Comparison of ENCODE assay signal across 20 cellular contexts in genomic region chr5:177163500-177163899, GRCh38. TPM values are rescaled to one million over a fixed set of nuclear protein-coding genes. Genes with fewer than 3 reads are reported as not detected.
DNase-seq lines count a peak whose midpoint lies in the region; ATAC-seq, FAIRE-seq and TF ChIP-seq lines count a peak whose summit lies in the region.
"Had no signal": no experiment of that assay in that cellular context is flagged by ENCODE, and none has a peak within 500 bp of the region (broad histone marks: within the 10 kb centered on the region; RNA-seq: fewer than 3 reads in every experiment).

No MANE protein-coding gene starts in this region.

- in situ Hi-C loops in GM12878 (cut with MboI), result no loop called here

- no peak for TF ChIP-seq POLR2A in GM12878 (IDR thresholded peaks at IDR 0.05; ENCODE audit: low read depth, low read length)
- TF ChIP-seq POLR2A in heart left ventricle (IDR thresholded peaks at IDR 0.05), result no peak

- H3K36me3 Mint-ChIP-seq in activated naive CD8-positive, alpha-beta T cell, result no peaks in the 10 kb centered on the region
- H3K36me3 Mint-ChIP-seq in activated naive CD8-positive, alpha-beta T cell treated with anti-CD3 and anti-CD28 coated beads for 36 hours, result peaks cover 12% of the 10 kb centered on the region

- intact Hi-C loops in GM12878 (cut with micrococcal nuclease; ENCODE audit: unreplicated experiment) (no loop called here), heart left ventricle (cut with DNase I) (no loop called here)

- H3K79me2 ChIP-seq in GM12878 (ENCODE audit: control insufficient read depth, insufficient read depth, low read length), result peaks cover 30% of the 10 kb centered on the region

- no peak overlapping the region for H2AFZ ChIP-seq in GM12878 (ENCODE audit: control insufficient read depth, low read depth, low read length)
- H2AFZ ChIP-seq: GM23248 had no signal

- no peaks in the 10 kb centered on the region for H3K27me3 Mint-ChIP-seq in activated naive CD8-positive, alpha-beta T cell
- no peaks in the 10 kb centered on the region for H3K27me3 Mint-ChIP-seq in activated naive CD8-positive, alpha-beta T cell treated with anti-CD3 and anti-CD28 coated beads for 36 hours
- H3K27me3 Mint-ChIP-seq: B cell had no signal

- 98% methylated on average over 2 of the region's 2 CpGs for WGBS in HUES64
- WGBS in GM12878 (ENCODE audit: insufficient coverage, insufficient replicate concordance, low lambda C conversion rate, missing lambda C conversion rate), result 94% methylated on average over 2 of the region's 2 CpGs
- 95 to 100% (median 97%) methylated on average over 2 of the region's 2 CpGs for WGBS in heart left ventricle, 4 donors

- no peaks in the 10 kb centered on the region for H3K9me3 Mint-ChIP-seq in activated naive CD8-positive, alpha-beta T cell (ENCODE audit: low read depth)
- no peaks in the 10 kb centered on the region for H3K9me3 Mint-ChIP-seq in activated naive CD8-positive, alpha-beta T cell treated with anti-CD3 and anti-CD28 coated beads for 36 hours
- H3K9me3 Mint-ChIP-seq: CD8-positive, alpha-beta T cell; HFFc6 had no signal

- H3K36me3 ChIP-seq in HUES64 (ENCODE audit: insufficient read depth, low read length) (peaks cover 51% of the 10 kb centered on the region), GM12878 (ENCODE audit: control insufficient read depth in 2 of 2, insufficient read depth in 2 of 2, low read length in 1 of 2) (peaks cover 5 to 9% of the 10 kb centered on the region in 2 experiments), heart left ventricle (peaks cover 0 to 59% (median 21%) of the 10 kb centered on the region in 9 donors)

- H3K4me3 Mint-ChIP-seq in activated naive CD8-positive, alpha-beta T cell, result no peak overlapping the region
- H3K4me3 Mint-ChIP-seq in activated naive CD8-positive, alpha-beta T cell treated with anti-CD3 and anti-CD28 coated beads for 36 hours, result no peak overlapping the region
- H3K4me3 Mint-ChIP-seq: B cell; CD8-positive, alpha-beta T cell; HFFc6 had no signal

- H3K9ac ChIP-seq in HUES64 (ENCODE audit: low read depth, low read length) (no peak overlapping the region), GM12878 (ENCODE audit: control insufficient read depth, insufficient read depth, low read length) (no peak overlapping the region)
- H3K9ac ChIP-seq: BLaER1 treated with 17β-estradiol and CSF1 and Interleukin-3, amounts not matched to agents 10 nM and 100 nM; GM23248 had no signal

- POLR2A ChIA-PET in GM12878 (lab: Charles Lee), result interaction anchor here (0.7 kb wide), 1 partner anchor 1637 kb away, joined by 5 read pairs; no protein-coding TSS in a partner anchor

- SMC1A ChIA-PET in GM12878 (lab: Charles Lee; ENCODE audit: uncharacterized antibody, unreplicated experiment), result no interaction called here

- no peak overlapping the region for H3K4me3 ChIP-seq in HUES64 (ENCODE audit: low read length)
- H3K4me3 ChIP-seq in GM12878, result no peak overlapping the region
- H3K4me3 ChIP-seq in heart left ventricle, result no peak overlapping the region
- H3K4me3 ChIP-seq: BLaER1 treated with 17β-estradiol and CSF1 and Interleukin-3, amounts not matched to agents 10 nM and 100 nM; GM23248 had no signal

- TF ChIP-seq CTCF in GM12878 (IDR thresholded peaks at IDR 0.05 in 2 of 3, conservative IDR thresholded peaks at IDR 0.05 in 1 of 3; ENCODE audit: control insufficient read depth in 2 of 3, extremely low read depth in 1 of 3, insufficient read depth in 1 of 3, low read depth in 3 of 3, low read length in 3 of 3) (no peak), heart left ventricle (IDR thresholded peaks at IDR 0.05) (no peak)

- H3K9me3 ChIP-seq in HUES64 (ENCODE audit: insufficient read depth, low read depth, low read length) (no peaks in the 10 kb centered on the region), GM12878 (replicated peaks; ENCODE audit: control insufficient read depth, insufficient read depth, low read length) (no peaks in the 10 kb centered on the region), heart left ventricle (no peaks in the 10 kb centered on the region)

- CTCF ChIA-PET in GM12878 (lab: Yijun Ruan, JAX), result interaction anchor here (0.7 kb wide), 2 partner anchors 27 to 169 kb away, joined by 3 read pairs; no protein-coding TSS in a partner anchor

- DNase-seq in activated naive CD8-positive, alpha-beta T cell treated with anti-CD3 and anti-CD28 coated beads for 36 hours, result no peak
- DNase-seq in GM12878 (ENCODE audit: low read depth, low spot score), result no peak
- no peak for DNase-seq in Kasumi-1 (lab: John Stamatoyannopoulos, UW)
- DNase-seq in RKO (ENCODE audit: low spot score), result no peak
- DNase-seq in heart left ventricle, result no peak
- DNase-seq: Calu3; CD8-positive, alpha-beta T cell; GM23248; HCEC 1CT; HFFc6; IMR-90 had no signal

- RAD21 ChIA-PET in GM12878 (lab: Charles Lee; ENCODE audit: unreplicated experiment), result no interaction called here

- no peaks in the 10 kb centered on the region for H4K20me1 ChIP-seq in GM12878 (ENCODE audit: control insufficient read depth, insufficient read depth)

- TF ChIP-seq RAD21 in GM12878 (IDR thresholded peaks at IDR 0.05; ENCODE audit: insufficient read depth, low read depth, low read length), result no peak

- H3K27ac ChIP-seq in HUES64 (ENCODE audit: low read depth, low read length) (0 out of 2 replicates have a peak overlapping the region, but pooled peaks have one; percentile 13), GM12878 (ENCODE audit: control insufficient read depth, insufficient read depth) (no peak overlapping the region), heart left ventricle (no peak overlapping the region)
- H3K27ac ChIP-seq: BLaER1 treated with 17β-estradiol and CSF1 and Interleukin-3, amounts not matched to agents 10 nM and 100 nM; GM23248; HL-60 had no signal

- H3K4me2 ChIP-seq in GM12878 (ENCODE audit: control insufficient read depth, insufficient read depth), result no peak overlapping the region
- H3K4me2 ChIP-seq: BLaER1 treated with 17β-estradiol and CSF1 and Interleukin-3, amounts not matched to agents 10 nM and 100 nM had no signal

- no peaks in the 10 kb centered on the region for H3K4me1 ChIP-seq in HUES64 (ENCODE audit: insufficient read depth, low read length)
- peaks cover 26% of the 10 kb centered on the region for H3K4me1 ChIP-seq in GM12878 (ENCODE audit: control insufficient read depth, insufficient read depth, low read length)
- peaks cover 0 to 12% (median 0%) of the 10 kb centered on the region in 12 donors for H3K4me1 ChIP-seq in heart left ventricle

- H3K27me3 ChIP-seq in HUES64 (ENCODE audit: insufficient read depth, low read length), result no peaks in the 10 kb centered on the region
- H3K27me3 ChIP-seq in GM12878 (replicated peaks in 1 of 2; ENCODE audit: control insufficient read depth in 2 of 2, insufficient read depth in 2 of 2, low read length in 1 of 2), result no peaks in the 10 kb centered on the region
- no peaks in the 10 kb centered on the region for H3K27me3 ChIP-seq in heart left ventricle
- H3K27me3 ChIP-seq: BLaER1 treated with 17β-estradiol and CSF1 and Interleukin-3, amounts not matched to agents 10 nM and 100 nM had no signal

- BruUV-seq in GM12878 (replicated peaks; lab: Mats Ljungman, UMichigan), result TSS peak; percentile 42

- peak overlapping the region; percentile 50 for H3K27ac Mint-ChIP-seq in activated naive CD8-positive, alpha-beta T cell
- no peak overlapping the region for H3K27ac Mint-ChIP-seq in activated naive CD8-positive, alpha-beta T cell treated with anti-CD3 and anti-CD28 coated beads for 36 hours
- H3K27ac Mint-ChIP-seq: B cell; CD8-positive, alpha-beta T cell; HFFc6 had no signal

- ATAC-seq in GM12878 (no peak), heart left ventricle (no peak)
- ATAC-seq: CD8-positive, alpha-beta T cell had no signal

- FAIRE-seq in GM12878 (lab: Jason Lieb, UNC), result no peak
- FAIRE-seq: G401.6, GM12892, GM18507, H54 had no signal

- no peak for TF ChIP-seq EP300 in GM12878 (IDR thresholded peaks at IDR 0.05; ENCODE audit: borderline replicate concordance in 1 of 2, control insufficient read depth in 1 of 2, low read depth in 2 of 2, low read length in 2 of 2)

- peaks cover 11% of the 10 kb centered on the region for H3K4me1 Mint-ChIP-seq in activated naive CD8-positive, alpha-beta T cell (ENCODE audit: low read depth)
- no peaks in the 10 kb centered on the region for H3K4me1 Mint-ChIP-seq in activated naive CD8-positive, alpha-beta T cell treated with anti-CD3 and anti-CD28 coated beads for 36 hours

TF ChIP-seq in GM12878, 131 proteins besides CTCF, POLR2A, EP300 and RAD21 (continues in another document):
- TF ChIP-seq CEBPB (IDR thresholded peaks at IDR 0.05; ENCODE audit: borderline replicate concordance in 1 of 2, low read depth in 2 of 2, low read length in 2 of 2) (no peak), CBX5 (IDR thresholded peaks at IDR 0.05; ENCODE audit: low read depth) (no peak), JUND (IDR thresholded peaks at IDR 0.05; ENCODE audit: low read depth, low read length) (no peak)

RNA-seq across cellular contexts. Expression of gene NSD1, which starts 29.9 kb away (rescaled TPM):
- 10 to 100 TPM; 64.0 to 66.4 TPM for total RNA-seq in activated naive CD8-positive, alpha-beta T cell treated with anti-CD3 and anti-CD28 coated beads for 36 hours
- 47.0 TPM for polyA plus RNA-seq in HUES64 (2013, experiment 1 of 2)
- polyA plus RNA-seq in HUES64 (2013, experiment 2 of 2), result 40.2 TPM
- 210 and 218 TPM in 2 replicates for total RNA-seq in GM12878 (2013; cell fraction: nucleolus; rRNA removed)
- 39.2 and 40.0 TPM in 2 replicates for total RNA-seq in GM12878 (2014; rRNA removed)
- total RNA-seq in GM12878 (2014; rRNA removed; fragmentation: Illumina TruSeq; extraction: Trizol), result 35.8 and 38.5 TPM in 2 replicates
- total RNA-seq in GM12878 (2021), result 49.9 and 57.9 TPM in 2 replicates
- 10.5 TPM for polyA plus RNA-seq in GM12878 (2011; ENCODE audit: low read depth)
- polyA plus RNA-seq in GM12878 (2011; rRNA removed), result 21.5 and 26.9 TPM in 2 replicates
- polyA plus RNA-seq in GM12878 (2011; cell fraction: cytosol; rRNA removed), result 13.1 and 13.2 TPM in 2 replicates
- 27.2 and 34.1 TPM in 2 replicates for polyA plus RNA-seq in GM12878 (2011; cell fraction: nucleus; rRNA removed)
- 13.2 and 16.4 TPM in 2 replicates for polyA plus RNA-seq in GM12878 (2012)
- 25.1 and 27.2 TPM in 2 replicates for polyA plus RNA-seq in GM12878 (2014; fragmentation: Illumina TruSeq; extraction: Trizol)
- polyA plus RNA-seq in GM12878 (2014; fragmentation: Nextera tagmentation; extraction: Ambion mirVana), result 10 to 100 TPM in 1 of 2 experiments, 1 to 10 TPM in 1; 7.0 to 13.1 TPM
- 20.5 and 23.8 TPM in 2 replicates for polyA plus RNA-seq in GM12878 (2014; rRNA removed)
- polyA plus RNA-seq in GM12878 (2016; fragmentation: Nextera tagmentation; extraction: Ambion mirVana), result 10 to 100 TPM; 39.5 to 50.5 TPM
- 42.7 and 44.5 TPM in 2 replicates for polyA minus RNA-seq in GM12878 (2011; rRNA and poly(A)+ RNA removed)
- 18.0 and 18.8 TPM in 2 replicates for polyA minus RNA-seq in GM12878 (2011; cell fraction: cytosol; rRNA and poly(A)+ RNA removed)
- 50.7 and 102 TPM in 2 replicates for polyA minus RNA-seq in GM12878 (2011; cell fraction: nucleus; rRNA and poly(A)+ RNA removed)
- 10 to 100 TPM; 25.8 to 64.6 (median 47.8) TPM for total RNA-seq in heart left ventricle
- polyA plus RNA-seq in heart left ventricle, result 10 to 100 TPM; 10.9 to 16.1 TPM
